13 cellular contexts compared by ENCODE assay signal in the genomic region with DNA sequence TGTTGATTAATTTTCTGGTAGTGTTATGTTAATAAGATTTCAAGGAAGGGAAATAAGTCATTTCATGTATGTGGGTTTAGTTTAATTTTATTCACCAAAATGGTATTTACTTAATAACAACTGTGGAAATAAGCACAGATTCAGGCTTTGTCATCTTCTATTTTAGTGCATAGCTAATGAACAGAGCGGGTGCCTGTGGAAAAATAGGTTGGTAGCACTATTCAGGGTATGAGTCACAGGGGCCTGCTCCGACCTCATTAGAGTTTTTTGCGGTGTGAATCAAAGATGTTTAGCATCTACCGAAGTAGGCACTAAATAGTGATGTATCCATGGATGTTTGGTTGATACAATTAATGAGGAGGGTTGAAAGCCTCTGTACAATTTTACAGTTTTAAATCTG.
"Had no signal": no experiment of that assay in that cellular context is flagged by ENCODE, and none has a peak within 500 bp of the region (broad histone marks: within the 10 kb centered on the region; RNA-seq: fewer than 3 reads in every experiment).

No MANE protein-coding gene starts in this region.

- H3K4me3 ChIP-seq: coronary artery, lower lobe of right lung, right lobe of liver, spleen had no signal

- H3K27me3 ChIP-seq: right lobe of liver, spleen had no signal

- ATAC-seq: activated T-cell treated with anti-CD3 and anti-CD28 coated beads, Interleukin-2, amount 50 U/mL, for 4 hours; lower lobe of right lung; natural killer cell; right lobe of liver had no signal

- H3K9me3 ChIP-seq: lower lobe of right lung, right lobe of liver, spleen had no signal

- H3K4me1 ChIP-seq: lower lobe of right lung, right lobe of liver, spleen had no signal

- H3K36me3 ChIP-seq: lower lobe of right lung, right lobe of liver, spleen had no signal

- H3K27ac ChIP-seq: coronary artery, lower lobe of right lung, right lobe of liver, spleen had no signal

- DNase-seq: activated gamma-delta T cell; activated T-cell treated with anti-CD3 and anti-CD28 coated beads, Interleukin-2, amount 50 U/mL, for 4 hours; aorta; effector CD8-positive, alpha-beta T cell; lower lobe of right lung; natural killer cell; right lobe of liver; spleen; stimulated activated CD4-positive, alpha-beta T cell treated with anti-CD3 and anti-CD28 coated beads, Interleukin-1b, Interleukin-23, amount 100 ng/mL, for 48 hours; stimulated activated naive CD4-positive, alpha-beta T cell; T-helper 2 cell; trophoblast cell had no signal
